Comparison of ENCODE assay signal across 1 cellular context in the genomic region with DNA sequence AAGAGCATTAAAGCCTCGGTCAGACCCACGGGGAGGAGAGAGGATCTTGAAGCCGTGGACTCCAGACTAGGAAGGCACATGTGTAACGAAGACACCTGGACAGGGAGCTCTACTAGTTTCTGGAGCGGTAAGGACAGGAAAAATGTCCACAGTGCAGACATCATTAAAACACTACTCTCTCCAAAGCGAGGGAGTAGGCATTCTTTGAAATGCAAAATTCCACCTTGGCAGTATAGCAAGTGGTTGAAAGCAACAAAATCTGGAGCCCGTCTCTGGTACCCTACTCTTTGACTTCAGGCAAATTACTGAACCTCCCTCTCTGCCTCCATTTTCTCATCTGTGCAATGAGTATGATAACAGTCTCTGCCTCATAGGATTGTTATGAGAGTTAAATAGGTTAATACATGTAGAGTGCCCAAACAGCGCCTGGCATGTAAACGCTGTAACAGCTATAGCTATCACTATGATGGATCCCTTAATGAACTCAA.
TF ChIP-seq lines count a peak whose summit lies in the region.

No MANE protein-coding gene starts in this region.

TF ChIP-seq in GM23338, 12 proteins besides CTCF, POLR2A, EP300 and RAD21:
- TF ChIP-seq, protein P1, sequence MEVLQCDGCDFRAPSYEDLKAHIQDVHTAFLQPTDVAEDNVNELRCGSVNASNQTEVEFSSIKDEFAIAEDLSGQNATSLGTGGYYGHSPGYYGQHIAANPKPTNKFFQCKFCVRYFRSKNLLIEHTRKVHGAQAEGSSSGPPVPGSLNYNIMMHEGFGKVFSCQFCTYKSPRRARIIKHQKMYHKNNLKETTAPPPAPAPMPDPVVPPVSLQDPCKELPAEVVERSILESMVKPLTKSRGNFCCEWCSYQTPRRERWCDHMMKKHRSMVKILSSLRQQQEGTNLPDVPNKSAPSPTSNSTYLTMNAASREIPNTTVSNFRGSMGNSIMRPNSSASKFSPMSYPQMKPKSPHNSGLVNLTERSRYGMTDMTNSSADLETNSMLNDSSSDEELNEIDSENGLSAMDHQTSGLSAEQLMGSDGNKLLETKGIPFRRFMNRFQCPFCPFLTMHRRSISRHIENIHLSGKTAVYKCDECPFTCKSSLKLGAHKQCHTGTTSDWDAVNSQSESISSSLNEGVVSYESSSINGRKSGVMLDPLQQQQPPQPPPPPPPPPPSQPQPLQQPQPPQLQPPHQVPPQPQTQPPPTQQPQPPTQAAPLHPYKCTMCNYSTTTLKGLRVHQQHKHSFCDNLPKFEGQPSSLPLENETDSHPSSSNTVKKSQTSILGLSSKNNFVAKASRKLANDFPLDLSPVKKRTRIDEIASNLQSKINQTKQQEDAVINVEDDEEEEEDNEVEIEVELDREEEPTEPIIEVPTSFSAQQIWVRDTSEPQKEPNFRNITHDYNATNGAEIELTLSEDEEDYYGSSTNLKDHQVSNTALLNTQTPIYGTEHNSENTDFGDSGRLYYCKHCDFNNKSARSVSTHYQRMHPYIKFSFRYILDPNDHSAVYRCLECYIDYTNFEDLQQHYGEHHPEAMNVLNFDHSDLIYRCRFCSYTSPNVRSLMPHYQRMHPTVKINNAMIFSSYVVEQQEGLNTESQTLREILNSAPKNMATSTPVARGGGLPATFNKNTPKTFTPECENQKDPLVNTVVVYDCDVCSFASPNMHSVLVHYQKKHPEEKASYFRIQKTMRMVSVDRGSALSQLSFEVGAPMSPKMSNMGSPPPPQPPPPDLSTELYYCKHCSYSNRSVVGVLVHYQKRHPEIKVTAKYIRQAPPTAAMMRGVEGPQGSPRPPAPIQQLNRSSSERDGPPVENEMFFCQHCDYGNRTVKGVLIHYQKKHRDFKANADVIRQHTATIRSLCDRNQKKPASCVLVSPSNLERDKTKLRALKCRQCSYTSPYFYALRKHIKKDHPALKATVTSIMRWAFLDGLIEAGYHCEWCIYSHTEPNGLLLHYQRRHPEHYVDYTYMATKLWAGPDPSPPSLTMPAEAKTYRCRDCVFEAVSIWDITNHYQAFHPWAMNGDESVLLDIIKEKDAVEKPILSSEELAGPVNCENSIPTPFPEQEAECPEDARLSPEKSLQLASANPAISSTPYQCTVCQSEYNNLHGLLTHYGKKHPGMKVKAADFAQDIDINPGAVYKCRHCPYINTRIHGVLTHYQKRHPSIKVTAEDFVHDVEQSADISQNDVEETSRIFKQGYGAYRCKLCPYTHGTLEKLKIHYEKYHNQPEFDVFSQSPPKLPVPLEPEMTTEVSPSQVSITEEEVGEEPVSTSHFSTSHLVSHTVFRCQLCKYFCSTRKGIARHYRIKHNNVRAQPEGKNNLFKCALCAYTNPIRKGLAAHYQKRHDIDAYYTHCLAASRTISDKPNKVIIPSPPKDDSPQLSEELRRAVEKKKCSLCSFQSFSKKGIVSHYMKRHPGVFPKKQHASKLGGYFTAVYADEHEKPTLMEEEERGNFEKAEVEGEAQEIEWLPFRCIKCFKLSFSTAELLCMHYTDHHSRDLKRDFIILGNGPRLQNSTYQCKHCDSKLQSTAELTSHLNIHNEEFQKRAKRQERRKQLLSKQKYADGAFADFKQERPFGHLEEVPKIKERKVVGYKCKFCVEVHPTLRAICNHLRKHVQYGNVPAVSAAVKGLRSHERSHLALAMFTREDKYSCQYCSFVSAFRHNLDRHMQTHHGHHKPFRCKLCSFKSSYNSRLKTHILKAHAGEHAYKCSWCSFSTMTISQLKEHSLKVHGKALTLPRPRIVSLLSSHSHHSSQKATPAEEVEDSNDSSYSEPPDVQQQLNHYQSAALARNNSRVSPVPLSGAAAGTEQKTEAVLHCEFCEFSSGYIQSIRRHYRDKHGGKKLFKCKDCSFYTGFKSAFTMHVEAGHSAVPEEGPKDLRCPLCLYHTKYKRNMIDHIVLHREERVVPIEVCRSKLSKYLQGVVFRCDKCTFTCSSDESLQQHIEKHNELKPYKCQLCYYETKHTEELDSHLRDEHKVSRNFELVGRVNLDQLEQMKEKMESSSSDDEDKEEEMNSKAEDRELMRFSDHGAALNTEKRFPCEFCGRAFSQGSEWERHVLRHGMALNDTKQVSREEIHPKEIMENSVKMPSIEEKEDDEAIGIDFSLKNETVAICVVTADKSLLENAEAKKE (CRISPR knock-in tag; IDR thresholded peaks at IDR 0.05), result no peak
- TF ChIP-seq POLR2AphosphoS5 (IDR thresholded peaks at IDR 0.05; ENCODE audit: low read depth), result peak; percentile 71
